Comparison of ENCODE assay signal across 21 cellular contexts in the genomic region with DNA sequence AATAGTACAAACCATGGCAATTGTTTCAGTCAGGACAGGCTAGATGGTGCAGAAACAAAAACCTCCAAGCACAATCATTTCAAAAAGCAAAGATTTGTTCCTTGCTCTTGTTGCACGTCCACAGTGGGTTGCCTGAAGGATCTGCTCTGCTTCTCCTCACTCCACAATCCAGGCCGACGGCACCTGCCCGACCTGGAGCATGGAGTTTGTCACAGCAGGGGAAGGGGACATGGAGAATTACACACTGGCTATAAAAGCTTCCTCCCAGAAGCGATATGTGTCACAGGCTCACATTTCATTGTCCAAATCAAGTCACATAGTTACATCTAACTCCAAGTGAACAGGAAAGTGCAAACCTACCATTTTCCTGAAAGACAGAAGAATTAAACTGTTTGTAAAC.
DNase-seq lines count a peak whose midpoint lies in the region; ATAC-seq and FAIRE-seq lines count a peak whose summit lies in the region.
"Had no signal": no experiment of that assay in that cellular context is flagged by ENCODE, and none has a peak within 500 bp of the region (broad histone marks: within the 10 kb centered on the region; RNA-seq: fewer than 3 reads in every experiment).

No MANE protein-coding gene starts in this region.

- in situ Hi-C loops in GM23248 (cut with MboI), result no loop called here

- no peak overlapping the region for H3K9ac ChIP-seq in GM23248

- DNase-seq in NCI-H2081 (lab: John Stamatoyannopoulos, UW) (peak; percentile 12 to 83), NCI-H2081 treated with DMSO at 0.1 percent for 48 hours (lab: John Stamatoyannopoulos, UW) (no peak), left kidney (ENCODE audit: low read depth, low spot score) (peak; percentile 70), sciatic nerve (ENCODE audit: low spot score) (peak; percentile 35), urothelium cell line (ENCODE audit: low spot score) (no peak), GM23248 (no peak), GM19238 (ENCODE audit: insufficient read length, low spot score) (no peak)
- DNase-seq: AML-193; CD4-positive, alpha-beta T cell; H9 had no signal

- peaks cover 38% of the 10 kb centered on the region for H3K27me3 ChIP-seq in GM23248 (replicated peaks; ENCODE audit: insufficient read depth)

- H3K4me3 ChIP-seq in GM23248, result no peak overlapping the region
- H3K4me3 ChIP-seq: A549 had no signal

- no peak overlapping the region for H3K27ac ChIP-seq in GM23248
- H3K27ac ChIP-seq: 22Rv1, A549, C4-2B had no signal

- ATAC-seq in sciatic nerve (no peak), GM21619 (IDR thresholded peaks at IDR 0.05; ENCODE audit: unreplicated experiment) (no peak)
- ATAC-seq: A549 had no signal

- no peaks in the 10 kb centered on the region for H3K9me2 ChIP-seq in GM23248 (ENCODE audit: insufficient read depth)

- 0 to 2% methylated on average over 5 of the region's 5 CpGs for WGBS in GM23248 (ENCODE audit: low coverage in 1 of 2, low lambda C conversion rate in 2 of 2, missing lambda C conversion rate in 2 of 2), 2 experiments

- no peaks in the 10 kb centered on the region for H3K36me3 ChIP-seq in GM23248 (ENCODE audit: low read depth)

- no peak overlapping the region for H2AFZ ChIP-seq in GM23248

- H3K4me2 ChIP-seq in GM23248 (ENCODE audit: unreplicated experiment), result no peak overlapping the region
- H3K4me2 ChIP-seq: A549 had no signal

- no peaks in the 10 kb centered on the region for H4K20me1 ChIP-seq in GM23248 (ENCODE audit: insufficient read depth)

- no peaks in the 10 kb centered on the region for H3K4me1 ChIP-seq in GM23248 (ENCODE audit: insufficient read depth)
- H3K4me1 ChIP-seq: A549, Caco-2 had no signal

- no peaks in the 10 kb centered on the region for H3F3A ChIP-seq in GM23248 (ENCODE audit: insufficient read depth)

- peak; percentile 13 for FAIRE-seq in urothelium cell line (lab: Jason Lieb, UNC)
- FAIRE-seq: A549, D721Med, G401.6, GM12892, GM18507, H1, HTR-8/SVneo had no signal

- no peaks in the 10 kb centered on the region for H3K79me2 ChIP-seq in GM23248 (ENCODE audit: insufficient read depth)

- intact Hi-C loops in sciatic nerve (cut with DNase I), result no loop called here

- H3K9me3 ChIP-seq in GM23248 (ENCODE audit: low read depth), result no peaks in the 10 kb centered on the region
- H3K9me3 ChIP-seq: A549 had no signal

Comparison
In these comparisons a context has a peak if more than half of its experiments do, and no peak if none do; other contexts are left out.
1. DNase-seq: peak in NCI-H2081 (2 of 2), left kidney (single experiment) and sciatic nerve (single experiment); none in NCI-H2081 treated with DMSO at 0.1 percent for 48 hours (single experiment), urothelium cell line (single experiment), GM23248 (single experiment) and GM19238 (single experiment).